8 cellular contexts compared by ENCODE assay signal in the genomic region with DNA sequence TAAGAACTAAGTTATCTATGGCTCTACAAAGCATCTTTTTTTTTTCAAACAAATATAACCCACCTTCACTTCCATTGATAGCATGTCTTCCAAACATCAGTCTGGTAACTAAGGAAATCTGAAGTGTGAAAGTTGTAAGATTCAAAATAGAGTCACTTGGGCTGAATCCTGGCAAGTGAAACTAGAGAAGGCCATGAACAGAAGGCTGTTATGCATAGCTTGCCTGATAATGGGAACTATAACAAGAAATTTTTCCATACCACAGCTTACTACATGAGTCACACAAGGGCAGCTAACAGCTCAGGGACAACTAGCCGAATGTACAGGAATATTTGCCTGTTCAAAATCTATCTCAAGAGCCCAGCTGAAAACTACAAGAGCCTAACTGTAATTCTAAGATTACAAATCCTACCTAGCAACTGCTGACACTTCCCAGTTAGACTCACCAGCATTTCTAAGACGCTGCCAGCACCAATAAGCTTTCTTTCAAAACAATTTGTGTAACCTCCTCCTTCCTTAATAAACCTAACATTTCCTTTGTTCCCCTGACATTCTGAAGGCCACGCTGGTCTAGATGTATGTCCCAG.
DNase-seq lines count a peak whose midpoint lies in the region; ATAC-seq, FAIRE-seq and TF ChIP-seq lines count a peak whose summit lies in the region.

No MANE protein-coding gene starts in this region.

- H3K27me3 ChIP-seq in MM.1S (replicated peaks; ENCODE audit: insufficient read depth, low read length) (no peaks in the 10 kb centered on the region), smooth muscle cell (ENCODE audit: low read depth) (no peaks in the 10 kb centered on the region)

- H3K79me2 ChIP-seq in MM.1S (ENCODE audit: low read length) (no peaks in the 10 kb centered on the region), smooth muscle cell (ENCODE audit: low read depth) (no peaks in the 10 kb centered on the region)

- no peaks in the 10 kb centered on the region for H3K27me3 Mint-ChIP-seq in stimulated activated naive CD8-positive, alpha-beta T cell treated with anti-CD3 and anti-CD28 coated beads, Interleukin-15, amount 100 ng/mL, for 72 hours

- H3F3A ChIP-seq in MM.1S (ENCODE audit: insufficient read depth, low read length) (no peaks in the 10 kb centered on the region), smooth muscle cell (ENCODE audit: low read depth) (peaks cover 5% of the 10 kb centered on the region)

- no peak overlapping the region for H3K27ac Mint-ChIP-seq in stimulated activated naive CD8-positive, alpha-beta T cell treated with anti-CD3 and anti-CD28 coated beads, Interleukin-15, amount 100 ng/mL, for 72 hours

- POLR2A ChIA-PET in HEK293T (lab: Yijun Ruan, JAX) = no interaction called here

- H3K9ac ChIP-seq in MM.1S (ENCODE audit: low read length) (no peak overlapping the region), smooth muscle cell (ENCODE audit: low read depth) (no peak overlapping the region)

- H3K36me3 ChIP-seq in MM.1S (replicated peaks; ENCODE audit: insufficient read depth, low read length) (no peaks in the 10 kb centered on the region), smooth muscle cell (ENCODE audit: low read depth) (no peaks in the 10 kb centered on the region)

- WGBS in smooth muscle cell (ENCODE audit: low lambda C conversion rate) = 27% methylated on average over 3 of the region's 3 CpGs

- H3K4me1 ChIP-seq in MM.1S (ENCODE audit: low read length) (no peaks in the 10 kb centered on the region), smooth muscle cell (ENCODE audit: low read depth) (peaks cover 4% of the 10 kb centered on the region)

- no peaks in the 10 kb centered on the region for H3K9me2 ChIP-seq in MM.1S (replicated peaks; ENCODE audit: insufficient read depth, low read length)

- H2AFZ ChIP-seq in MM.1S (ENCODE audit: low read length) = no peak overlapping the region
- H2AFZ ChIP-seq in smooth muscle cell (ENCODE audit: low read depth) = peak overlapping the region; percentile 84

- no peaks in the 10 kb centered on the region for H3K4me1 Mint-ChIP-seq in stimulated activated naive CD8-positive, alpha-beta T cell treated with anti-CD3 and anti-CD28 coated beads, Interleukin-15, amount 100 ng/mL, for 72 hours

- H3K4me3 ChIP-seq in MM.1S (ENCODE audit: low read length) = no peak overlapping the region
- H3K4me3 ChIP-seq in cardiac fibroblast (replicated peaks in 1 of 2; ENCODE audit: low read depth in 2 of 2, low read length in 2 of 2) = no peak overlapping the region
- no peak overlapping the region for H3K4me3 ChIP-seq in smooth muscle cell

- H3K4me2 ChIP-seq in MM.1S (ENCODE audit: low read depth, low read length) (no peak overlapping the region), smooth muscle cell (peak overlapping the region; percentile 60)

- H4K20me1 ChIP-seq in MM.1S (ENCODE audit: insufficient read depth, low read length) = no peaks in the 10 kb centered on the region
- no peaks in the 10 kb centered on the region for H4K20me1 ChIP-seq in smooth muscle cell (ENCODE audit: low read depth)

- no peak for DNase-seq in GM18507 (ENCODE audit: extremely low spot score, insufficient read length, low read depth)
- peak; percentile 28 for DNase-seq in HEK293T (ENCODE audit: extremely low spot score)
- peak; percentile 8 for DNase-seq in MM.1S
- peak; percentile 53 to 76 for DNase-seq in cardiac fibroblast (ENCODE audit: low read depth in 2 of 2)
- DNase-seq in smooth muscle cell (lab: John Stamatoyannopoulos, UW; ENCODE audit: unreplicated experiment) = no peak
- no peak for DNase-seq in stimulated activated naive CD8-positive, alpha-beta T cell treated with anti-CD3 and anti-CD28 coated beads, Interleukin-15, amount 100 ng/mL, for 72 hours
- no peak for DNase-seq in germinal center (ENCODE audit: low spot score)
- DNase-seq in epidermal melanocyte (ENCODE audit: insufficient read length, low spot score) = no peak

- no peak overlapping the region for H3K4me3 Mint-ChIP-seq in stimulated activated naive CD8-positive, alpha-beta T cell treated with anti-CD3 and anti-CD28 coated beads, Interleukin-15, amount 100 ng/mL, for 72 hours

- no peak for ATAC-seq in stimulated activated naive CD8-positive, alpha-beta T cell treated with anti-CD3 and anti-CD28 coated beads, Interleukin-15, amount 100 ng/mL, for 72 hours

- CTCF ChIA-PET in HEK293T (lab: Yijun Ruan, JAX) = interaction anchor here (0.6 kb wide), 1 partner anchor 463 kb away, joined by 4 read pairs; no protein-coding TSS in a partner anchor

- no peak overlapping the region for H3K27ac ChIP-seq in MM.1S (ENCODE audit: low read length)
- H3K27ac ChIP-seq in smooth muscle cell (ENCODE audit: low read depth) = peak overlapping the region; percentile 86

- peak; percentile 41 for FAIRE-seq in GM18507 (lab: Jason Lieb, UNC)

- no peak for TF ChIP-seq CTCF in MM.1S (IDR thresholded peaks at IDR 0.05; ENCODE audit: low read length)
- TF ChIP-seq CTCF in cardiac fibroblast (IDR thresholded peaks at IDR 0.05; ENCODE audit: low read depth, low read length) = no peak
- TF ChIP-seq CTCF in smooth muscle cell (IDR thresholded peaks at IDR 0.05; ENCODE audit: borderline replicate concordance, insufficient read depth, poor library complexity, severe bottlenecking) = no peak

- H3K9me3 ChIP-seq in MM.1S (replicated peaks; ENCODE audit: insufficient read depth, low read length) (no peaks in the 10 kb centered on the region), smooth muscle cell (replicated peaks; ENCODE audit: low read depth) (no peaks in the 10 kb centered on the region)

- peaks cover 0 to 7% of the 10 kb centered on the region in 2 donors for H3K9me3 Mint-ChIP-seq in stimulated activated naive CD8-positive, alpha-beta T cell treated with anti-CD3 and anti-CD28 coated beads, Interleukin-15, amount 100 ng/mL, for 72 hours

TF ChIP-seq in HEK293T, 16 proteins besides CTCF, POLR2A, EP300 and RAD21:
- TF ChIP-seq TARDBP (IDR thresholded peaks at IDR 0.05) = no peak
- TF ChIP-seq SP1 (IDR thresholded peaks at IDR 0.05) = no peak
- TF ChIP-seq ELF4 (IDR thresholded peaks at IDR 0.05) = no peak
- no peak for TF ChIP-seq PKNOX1 (IDR thresholded peaks at IDR 0.05)
- TF ChIP-seq FOXM1 (IDR thresholded peaks at IDR 0.05; ENCODE audit: borderline replicate concordance) = no peak
- TF ChIP-seq L3MBTL2 (conservative IDR thresholded peaks at IDR 0.05) = no peak
- TF ChIP-seq FOXK2 (IDR thresholded peaks at IDR 0.05) = no peak
- no peak for TF ChIP-seq BHLHE40 (IDR thresholded peaks at IDR 0.05; ENCODE audit: borderline replicate concordance)
- no peak for TF ChIP-seq FOXA1 (IDR thresholded peaks at IDR 0.05)
- TF ChIP-seq SUZ12 (IDR thresholded peaks at IDR 0.05) = no peak
- no peak for TF ChIP-seq ARNT (IDR thresholded peaks at IDR 0.05)
- TF ChIP-seq HDGF (IDR thresholded peaks at IDR 0.05; ENCODE audit: borderline replicate concordance) = no peak
- no peak for TF ChIP-seq LEF1 (IDR thresholded peaks at IDR 0.05; ENCODE audit: borderline replicate concordance)
- TF ChIP-seq CTBP1 (IDR thresholded peaks at IDR 0.05; ENCODE audit: borderline replicate concordance) = no peak

Comparison
In these comparisons a context has a peak if more than half of its experiments do, and no peak if none do; other contexts are left out.
1. DNase-seq: peak in HEK293T (single experiment), MM.1S (single experiment) and cardiac fibroblast (2 of 2); none in GM18507 (single experiment), smooth muscle cell (single experiment), stimulated activated naive CD8-positive, alpha-beta T cell treated with anti-CD3 and anti-CD28 coated beads, Interleukin-15, amount 100 ng/mL, for 72 hours (0 of 2), germinal center (single experiment) and epidermal melanocyte (single experiment).